28 cellular contexts compared by ENCODE assay signal in the genomic region with DNA sequence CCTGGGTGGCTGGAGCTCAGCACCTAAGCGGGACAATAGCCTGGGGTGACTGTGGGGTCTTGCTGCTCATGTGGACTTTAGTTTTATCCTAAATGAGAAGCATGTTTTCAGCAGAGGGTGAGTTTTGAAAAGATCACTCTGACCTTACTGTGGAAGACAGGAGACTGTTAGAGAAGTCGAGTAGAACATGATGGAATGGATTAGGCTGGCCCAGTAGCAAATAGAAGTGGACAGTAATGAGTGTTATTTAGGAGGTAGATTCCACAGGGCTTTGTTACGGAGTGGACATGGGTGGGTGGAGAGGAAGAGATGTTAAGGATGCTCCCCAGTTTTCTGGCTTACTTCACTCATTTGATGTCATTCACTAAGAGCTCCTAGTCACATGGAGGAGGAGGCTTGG.
A peak's percentile ranks its signal among the peaks of the same experiment; 100 is the strongest.
DNase-seq lines count a peak whose midpoint lies in the region; ATAC-seq and TF ChIP-seq lines count a peak whose summit lies in the region.
"Had no signal": no experiment of that assay in that cellular context is flagged by ENCODE, and none has a peak within 500 bp of the region (broad histone marks: within the 10 kb centered on the region; RNA-seq: fewer than 3 reads in every experiment).

No MANE protein-coding gene starts in this region.

- in situ Hi-C loops in G401 (cut with HindIII; ENCODE audit: low sequenced_read_pairs) = no loop called here

- CTCF ChIA-PET in SK-N-SH (lab: Yijun Ruan, JAX) = interaction anchor here (0.7 to 4.5 kb wide), 7 partner anchors 12 to 62 kb away, joined by 3 to 17 read pairs (median 3); no protein-coding TSS in a partner anchor

- H3K4me1 ChIP-seq in BLaER1 = peaks cover 25% of the 10 kb centered on the region
- peaks cover 24 to 38% of the 10 kb centered on the region in 2 experiments for H3K4me1 ChIP-seq in SK-N-SH (ENCODE audit: control insufficient read depth in 1 of 2, insufficient read depth in 2 of 2, low read depth in 1 of 2, low read length in 1 of 2)
- H3K4me1 ChIP-seq in gastroesophageal sphincter = peaks cover 3 to 49% (median 16%) of the 10 kb centered on the region in 3 donors
- peaks cover 16% of the 10 kb centered on the region for H3K4me1 ChIP-seq in smooth muscle cell (ENCODE audit: low read depth)

- H3K9me2 ChIP-seq in SK-N-SH = no peaks in the 10 kb centered on the region

- TF ChIP-seq CTCF in SK-N-SH (IDR thresholded peaks at IDR 0.05) = no peak
- no peak for TF ChIP-seq CTCF in gastroesophageal sphincter (IDR thresholded peaks at IDR 0.05)
- TF ChIP-seq CTCF in smooth muscle cell (IDR thresholded peaks at IDR 0.05; ENCODE audit: borderline replicate concordance, insufficient read depth, poor library complexity, severe bottlenecking) = no peak

- H3K27me3 ChIP-seq in BLaER1 (no peaks in the 10 kb centered on the region), SK-N-SH (ENCODE audit: insufficient read depth) (no peaks in the 10 kb centered on the region), gastroesophageal sphincter (no peaks in the 10 kb centered on the region), smooth muscle cell (ENCODE audit: low read depth) (no peaks in the 10 kb centered on the region)
- H3K27me3 ChIP-seq: ovary, vagina had no signal

- POLR2A ChIA-PET in SK-N-SH (lab: Yijun Ruan, JAX) = no interaction called here

- no peak for DNase-seq in SK-N-SH
- no peak for DNase-seq in smooth muscle cell (lab: John Stamatoyannopoulos, UW; ENCODE audit: unreplicated experiment)
- no peak for DNase-seq in OCI-M1 (lab: John Stamatoyannopoulos, UW)
- no peak for DNase-seq in activated CD4-positive, alpha-beta T cell treated with anti-CD3 and anti-CD28 coated beads for 1 hour
- DNase-seq in G401 (ENCODE audit: low spot score) = no peak
- DNase-seq: activated CD4-positive, alpha-beta T cell treated with anti-CD3 and anti-CD28 coated beads for 48 hours; activated CD8-positive, alpha-beta memory T cell treated with anti-CD3 and anti-CD28 coated beads for 24 hours; activated effector memory CD4-positive, alpha-beta T cell treated with anti-CD3 and anti-CD28 coated beads, Interleukin-2, amount 50 U/mL, for 16 hours; activated naive CD8-positive, alpha-beta T cell treated with anti-CD3 and anti-CD28 coated beads, Interleukin-2, amount 10 ng/mL, durations not matched to agents 7 days and 5 days; dermis blood vessel endothelial cell; MM.1S; natural killer cell; NCI-H1417 treated with DMSO at 0.1 percent for 48 hours; NCI-H2107; NCI-H446 treated with DMSO at 0.1 percent for 48 hours; retina; stimulated activated CD4-positive, alpha-beta T cell treated with anti-CD3 and anti-CD28 coated beads, Interleukin-4, amount 100 ng/mL, for 24 hours; substantia nigra had no signal

- no peak for ATAC-seq in gastroesophageal sphincter
- ATAC-seq in HG03280 (IDR thresholded peaks at IDR 0.05; ENCODE audit: unreplicated experiment) = no peak
- ATAC-seq: left lobe of liver; natural killer cell; stimulated activated memory B cell treated with anti-CD40 and anti-IgM and Interleukin-4, amounts not matched to agents 10 μg/mL and 1 μg/mL and 100 μg/mL, for 72 hours had no signal

- no peak for TF ChIP-seq POLR2A in gastroesophageal sphincter (IDR thresholded peaks at IDR 0.05)

- H3K9me3 ChIP-seq in BLaER1 (no peaks in the 10 kb centered on the region), SK-N-SH (no peaks in the 10 kb centered on the region), gastroesophageal sphincter (no peaks in the 10 kb centered on the region), smooth muscle cell (replicated peaks; ENCODE audit: low read depth) (no peaks in the 10 kb centered on the region)
- H3K9me3 ChIP-seq: A549, ovary, vagina had no signal

- H3K36me3 ChIP-seq in BLaER1 (no peaks in the 10 kb centered on the region), SK-N-SH (replicated peaks in 1 of 2; ENCODE audit: control insufficient read depth in 1 of 2, insufficient read depth in 2 of 2, low read length in 1 of 2) (no peaks in the 10 kb centered on the region), gastroesophageal sphincter (no peaks in the 10 kb centered on the region), smooth muscle cell (ENCODE audit: low read depth) (no peaks in the 10 kb centered on the region)
- H3K36me3 ChIP-seq: ovary, vagina had no signal

- 79% methylated on average over 3 of the region's 3 CpGs for WGBS in SK-N-SH (ENCODE audit: low lambda C conversion rate)
- WGBS in gastroesophageal sphincter (ENCODE audit: low coverage in 1 of 2), 2 donors = 65 to 71% methylated on average over 1 to 3 of the region's 3 CpGs
- 78% methylated on average over 3 of the region's 3 CpGs for WGBS in smooth muscle cell (ENCODE audit: low lambda C conversion rate)

- H2AFZ ChIP-seq in SK-N-SH (ENCODE audit: low read depth) = peak overlapping the region; percentile 54; the same call in 1 of the 2 replicates
- no peak overlapping the region for H2AFZ ChIP-seq in smooth muscle cell (ENCODE audit: low read depth)

- no peak overlapping the region for H3K9ac ChIP-seq in BLaER1
- H3K9ac ChIP-seq in SK-N-SH = peak overlapping the region; percentile 44; the same call in 1 of the 2 replicates
- H3K9ac ChIP-seq in smooth muscle cell (ENCODE audit: low read depth) = no peak overlapping the region
- H3K9ac ChIP-seq: KMS-11 had no signal

- H3K4me2 ChIP-seq in BLaER1 (peak overlapping the region; percentile 20; the same call in 1 of the 2 replicates), SK-N-SH (peak overlapping the region; percentile 54), smooth muscle cell (peak overlapping the region; percentile 1)
- H3K4me2 ChIP-seq: KMS-11 had no signal

- H3K79me2 ChIP-seq in SK-N-SH (ENCODE audit: insufficient read depth) = no peaks in the 10 kb centered on the region
- H3K79me2 ChIP-seq in smooth muscle cell (ENCODE audit: low read depth) = no peaks in the 10 kb centered on the region

- peaks cover 39% of the 10 kb centered on the region for H3F3A ChIP-seq in SK-N-SH (replicated peaks; ENCODE audit: insufficient read depth)
- H3F3A ChIP-seq in smooth muscle cell (ENCODE audit: low read depth) = peaks cover 7% of the 10 kb centered on the region

- H4K20me1 ChIP-seq in BLaER1 (no peaks in the 10 kb centered on the region), SK-N-SH (ENCODE audit: insufficient read depth) (no peaks in the 10 kb centered on the region), smooth muscle cell (ENCODE audit: low read depth) (no peaks in the 10 kb centered on the region)

- no peak overlapping the region for H3K4me3 ChIP-seq in BLaER1
- no peak overlapping the region for H3K4me3 ChIP-seq in SK-N-SH (ENCODE audit: low read depth in 2 of 2, low read length in 1 of 2)
- no peak overlapping the region for H3K4me3 ChIP-seq in gastroesophageal sphincter
- H3K4me3 ChIP-seq in smooth muscle cell = no peak overlapping the region
- H3K4me3 ChIP-seq: A549, ovary, vagina had no signal

- H3K27ac ChIP-seq in BLaER1 = no peak overlapping the region
- peak overlapping the region; percentile 75 to 86 for H3K27ac ChIP-seq in SK-N-SH (ENCODE audit: low read depth in 2 of 2, low read length in 1 of 2)
- peak overlapping the region in 3 of 4 donors; percentile 39 to 76 (median 40) for H3K27ac ChIP-seq in gastroesophageal sphincter
- peak overlapping the region; percentile 63 for H3K27ac ChIP-seq in smooth muscle cell (ENCODE audit: low read depth)
- H3K27ac ChIP-seq: KMS-11, ovary, RWPE1, vagina had no signal

- TF ChIP-seq EP300 in SK-N-SH (IDR thresholded peaks at IDR 0.05; ENCODE audit: borderline replicate concordance in 1 of 2, low read depth in 1 of 2, low read length in 1 of 2) (no peak), gastroesophageal sphincter (IDR thresholded peaks at IDR 0.05) (no peak)

- TF ChIP-seq RAD21 in SK-N-SH (IDR thresholded peaks at IDR 0.05; ENCODE audit: low read length) = no peak

TF ChIP-seq in SK-N-SH, 30 proteins besides CTCF, POLR2A, EP300 and RAD21:
- TF ChIP-seq YY1 (IDR thresholded peaks at IDR 0.05; ENCODE audit: low read depth) = no peak

Comparison
In these comparisons a context has a peak if more than half of its experiments do, and no peak if none do; other contexts are left out.
1. H3K4me2 ChIP-seq: peak in every context shown above with its lines; median percentile 54 in SK-N-SH; 20 in BLaER1; 1 in smooth muscle cell.